16 cellular contexts compared by ENCODE assay signal in genomic region chr9:130024597-130024994, GRCh38. TPM values are rescaled to one million over a fixed set of nuclear protein-coding genes. Genes with fewer than 3 reads are reported as not detected.
DNase-seq lines count a peak whose midpoint lies in the region; ATAC-seq and TF ChIP-seq lines count a peak whose summit lies in the region.
"Had no signal": no experiment of that assay in that cellular context is flagged by ENCODE, and none has a peak within 500 bp of the region (broad histone marks: within the 10 kb centered on the region; RNA-seq: fewer than 3 reads in every experiment).

No MANE protein-coding gene starts in this region.

- H3K4me1 Mint-ChIP-seq in MCF 10A (ENCODE audit: insufficient read depth, unreplicated experiment) (peaks cover 32% of the 10 kb centered on the region), T-cell (peaks cover 95 to 99% (median 96%) of the 10 kb centered on the region in 3 donors)

- H3K27ac ChIP-seq in breast epithelium = peak overlapping the region in 1 of 2 donors; percentile 29
- H3K27ac ChIP-seq in adrenal gland = no peak overlapping the region
- H3K27ac ChIP-seq in brain microvascular endothelial cell = no peak overlapping the region
- H3K27ac ChIP-seq: lower lobe of right lung had no signal

- no peak for ATAC-seq in T-cell (replicated peaks in 1 of 4)
- ATAC-seq in sciatic nerve = no peak
- no peak for ATAC-seq in GM18498 (IDR thresholded peaks at IDR 0.05; ENCODE audit: unreplicated experiment)
- ATAC-seq: psoas muscle had no signal

- TF ChIP-seq POLR2A in breast epithelium (IDR thresholded peaks at IDR 0.05) (no peak), adrenal gland (IDR thresholded peaks at IDR 0.05) (no peak)

- H3K4me3 ChIP-seq in breast epithelium = no peak overlapping the region
- H3K4me3 ChIP-seq in adrenal gland = no peak overlapping the region
- no peak overlapping the region for H3K4me3 ChIP-seq in brain microvascular endothelial cell (ENCODE audit: low read depth, low read length)
- H3K4me3 ChIP-seq: dorsolateral prefrontal cortex, lower lobe of right lung, psoas muscle, tibial artery had no signal

- H3K36me3 Mint-ChIP-seq in MCF 10A (ENCODE audit: insufficient read depth, unreplicated experiment) (no peaks in the 10 kb centered on the region), T-cell (peaks cover 26% of the 10 kb centered on the region)

- H3K4me3 Mint-ChIP-seq in MCF 10A (ENCODE audit: unreplicated experiment) (no peak overlapping the region), T-cell (peak overlapping the region in 1 of 3 donors; percentile 12)
- H3K4me3 Mint-ChIP-seq: activated naive CD8-positive, alpha-beta T cell treated with anti-CD3 and anti-CD28 coated beads, Interleukin-2, amount 10 ng/mL, durations not matched to agents 7 days and 5 days had no signal

- POLR2A ChIA-PET in MCF 10A (lab: Yijun Ruan, JAX) = interaction anchor here (0.7 to 1.4 kb wide), 6 partner anchors 18 to 114 kb away, joined by 3 to 7 read pairs (median 5); partner anchors contain the start of gene FNBP1
- POLR2A ChIA-PET in T-cell (lab: Charles Lee) = interaction anchor here in 1 of 2 donors (0.7 kb wide), 1 partner anchor 15 kb away, joined by 6 read pairs; no protein-coding TSS in a partner anchor

- peak; percentile 84 for DNase-seq in MCF 10A (ENCODE audit: unreplicated experiment)
- DNase-seq in breast epithelium (ENCODE audit: low spot score in 2 of 2) = no peak
- no peak for DNase-seq in T-cell
- DNase-seq in kidney glomerular epithelial cell (lab: John Stamatoyannopoulos, UW) = peak; percentile 76
- DNase-seq in sciatic nerve (ENCODE audit: low spot score) = no peak
- DNase-seq in adrenal gland = no peak
- no peak for DNase-seq in brain microvascular endothelial cell
- DNase-seq: activated CD4-positive, CD25-positive, alpha-beta regulatory T cell; activated naive CD8-positive, alpha-beta T cell treated with anti-CD3 and anti-CD28 coated beads, Interleukin-2, amount 10 ng/mL, durations not matched to agents 7 days and 5 days; C1 segment of cervical spinal cord; dorsolateral prefrontal cortex; lower lobe of right lung; NCI-H2081 treated with DMSO at 0.1 percent for 48 hours; psoas muscle; tibial artery had no signal

- CTCF ChIA-PET in MCF 10A (lab: Yijun Ruan, JAX) = no interaction called here
- CTCF ChIA-PET in T-cell (lab: Charles Lee) = no interaction called here

- H3K27ac Mint-ChIP-seq in MCF 10A (ENCODE audit: low read depth, unreplicated experiment) (peak overlapping the region; percentile 46), T-cell (peak overlapping the region; percentile 82 to 93)
- H3K27ac Mint-ChIP-seq: activated naive CD8-positive, alpha-beta T cell treated with anti-CD3 and anti-CD28 coated beads, Interleukin-2, amount 10 ng/mL, durations not matched to agents 7 days and 5 days had no signal

- H3K36me3 ChIP-seq in breast epithelium (no peaks in the 10 kb centered on the region), adrenal gland (replicated peaks in 1 of 2) (no peaks in the 10 kb centered on the region), brain microvascular endothelial cell (replicated peaks) (no peaks in the 10 kb centered on the region)
- H3K36me3 ChIP-seq: lower lobe of right lung, tibial artery had no signal

- 77 to 90% (median 88%) methylated on average over 4 to 5 of the region's 5 CpGs for WGBS in adrenal gland, 4 donors

- H3K4me1 ChIP-seq in breast epithelium (peaks cover 3 to 17% of the 10 kb centered on the region in 2 donors), adrenal gland (replicated peaks in 1 of 2) (peaks cover 0 to 34% of the 10 kb centered on the region in 2 donors)

- no peaks in the 10 kb centered on the region for H3K9me3 ChIP-seq in breast epithelium
- H3K9me3 ChIP-seq in adrenal gland (replicated peaks in 1 of 3) = no peaks in the 10 kb centered on the region
- H3K9me3 ChIP-seq: lower lobe of right lung, psoas muscle, tibial artery had no signal

- H3K27me3 Mint-ChIP-seq in MCF 10A (ENCODE audit: insufficient read depth, unreplicated experiment) (no peaks in the 10 kb centered on the region), T-cell (no peaks in the 10 kb centered on the region)
- H3K27me3 Mint-ChIP-seq: activated naive CD8-positive, alpha-beta T cell treated with anti-CD3 and anti-CD28 coated beads, Interleukin-2, amount 10 ng/mL, durations not matched to agents 7 days and 5 days had no signal

- TF ChIP-seq CTCF in MCF 10A (IDR thresholded peaks at IDR 0.05; ENCODE audit: unreplicated experiment) (no peak), breast epithelium (IDR thresholded peaks at IDR 0.05) (no peak), adrenal gland (IDR thresholded peaks at IDR 0.05) (no peak), brain microvascular endothelial cell (IDR thresholded peaks at IDR 0.05; ENCODE audit: low read depth, low read length, missing control alignments) (no peak)

- H3K9me3 Mint-ChIP-seq in MCF 10A (ENCODE audit: unreplicated experiment) (peaks cover 6% of the 10 kb centered on the region), T-cell (peaks cover 0 to 6% (median 0%) of the 10 kb centered on the region in 3 donors)
- H3K9me3 Mint-ChIP-seq: activated naive CD8-positive, alpha-beta T cell treated with anti-CD3 and anti-CD28 coated beads, Interleukin-2, amount 10 ng/mL, durations not matched to agents 7 days and 5 days had no signal

- intact Hi-C loops in MCF 10A (cut with micrococcal nuclease) = no loop called here
- intact Hi-C loops in breast epithelium (cut with DNase I; ENCODE audit: low total_unique reads) = no loop called here
- intact Hi-C loops in sciatic nerve (cut with DNase I) = no loop called here
- intact Hi-C loops in adrenal gland (cut with DNase I) = no loop called here

- no TSS peak for BruUV-seq in MCF 10A (replicated peaks; lab: Mats Ljungman, UMichigan)

- in situ Hi-C loops in brain microvascular endothelial cell (cut with HindIII; ENCODE audit: low pct_ligation_motif_present, low sequenced_read_pairs) = no loop called here

- H3K27me3 ChIP-seq in breast epithelium = no peaks in the 10 kb centered on the region
- no peaks in the 10 kb centered on the region for H3K27me3 ChIP-seq in adrenal gland
- no peaks in the 10 kb centered on the region for H3K27me3 ChIP-seq in brain microvascular endothelial cell (replicated peaks)
- H3K27me3 ChIP-seq: dorsolateral prefrontal cortex, tibial artery had no signal

RNA-seq across cellular contexts. Expression of gene FNBP1, which starts 18.4 kb away (rescaled TPM):
- total RNA-seq in MCF 10A (2022) (24.4 and 26.6 TPM in 2 replicates), breast epithelium (10 to 100 TPM; 31.3 to 49.8 (median 41.9) TPM), T-cell (100 to 1,000 TPM; 166 to 211 (median 182) TPM), sciatic nerve (132 TPM), adrenal gland (10 to 100 TPM; 22.6 to 40.4 (median 27.3) TPM)
- polyA plus RNA-seq in adrenal gland = 10 to 100 TPM; 15.3 to 26.2 (median 19.9) TPM

RNA-seq across cellular contexts. Expression of gene GPR107, which starts 29.1 kb away (rescaled TPM):
- 32.9 and 41.8 TPM in 2 replicates for total RNA-seq in MCF 10A (2022)
- total RNA-seq in breast epithelium = 10 to 100 TPM; 22.5 to 26.9 (median 25.6) TPM
- total RNA-seq in T-cell = 10 to 100 TPM; 21.3 to 29.1 (median 22.1) TPM
- 42.4 TPM for total RNA-seq in sciatic nerve
- total RNA-seq in adrenal gland = 10 to 100 TPM; 22.5 to 45.9 (median 34.2) TPM
- 10 to 100 TPM in 2 of 3 donors, 1 to 10 TPM in 1; 8.9 to 34.0 (median 11.9) TPM for polyA plus RNA-seq in adrenal gland

Comparison
In these comparisons a context has a peak if more than half of its experiments do, and no peak if none do; other contexts are left out.
1. DNase-seq: peak in MCF 10A (single experiment) and kidney glomerular epithelial cell (single experiment); none in breast epithelium (0 of 2), T-cell (0 of 34), sciatic nerve (single experiment), adrenal gland (0 of 7) and brain microvascular endothelial cell (single experiment).